In the genomic region with DNA sequence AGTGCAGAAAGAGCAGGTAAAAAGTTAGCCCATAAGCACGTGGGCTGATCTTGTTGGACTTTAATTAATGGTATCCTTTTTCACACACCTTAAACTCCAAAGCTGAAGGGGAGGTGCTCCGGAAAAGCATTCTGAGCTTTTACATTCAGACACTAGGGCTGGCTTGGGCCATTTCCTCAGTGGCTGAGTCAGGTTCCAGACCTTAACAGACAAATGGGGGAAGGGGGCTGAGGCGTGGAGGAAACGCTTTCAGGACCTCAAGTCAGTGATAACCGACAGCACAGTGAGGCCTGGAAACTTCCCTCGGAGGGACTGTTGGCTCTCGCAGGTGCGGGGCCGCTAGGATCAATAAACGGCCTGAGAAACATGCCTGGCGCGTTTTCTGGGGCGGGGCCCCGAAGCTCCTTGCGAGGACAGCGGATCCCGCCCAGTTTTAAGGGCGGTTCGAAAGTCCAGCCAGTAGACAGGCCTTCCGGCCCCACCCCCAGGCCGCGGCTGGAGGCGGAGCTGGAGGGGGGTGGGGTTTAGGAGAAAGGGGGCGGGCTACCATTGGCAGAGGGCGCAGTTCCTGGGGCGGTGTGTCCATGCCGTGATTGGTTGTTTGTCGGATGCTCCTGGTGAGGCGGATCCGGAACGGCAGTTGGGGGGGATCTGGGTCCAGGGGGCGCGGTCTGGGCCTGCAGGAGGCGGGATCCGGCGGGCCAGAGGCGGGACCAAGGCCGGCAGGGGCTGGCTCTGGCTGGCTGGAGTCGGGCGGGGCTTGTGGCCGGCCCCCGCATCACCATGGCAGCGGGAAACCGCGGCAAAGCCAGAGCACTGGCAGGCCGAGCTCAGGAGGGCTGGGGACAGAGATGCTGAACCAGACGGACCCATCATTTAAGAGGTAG, we compare ENCODE assay signal across 8 cellular contexts. TPM values are rescaled to one million over a fixed set of nuclear protein-coding genes. Genes with fewer than 3 reads are reported as not detected.
DNase-seq lines count a peak whose midpoint lies in the region; ATAC-seq and TF ChIP-seq lines count a peak whose summit lies in the region.

No MANE protein-coding gene starts in this region.

- peak; percentile 98 for DNase-seq in GM13977 (ENCODE audit: low spot score)
- DNase-seq in NCI-H146 (lab: John Stamatoyannopoulos, UW): peak; percentile 99
- peak; percentile 85 to 98 (median 92) for DNase-seq in T-cell
- peak; percentile 98 for DNase-seq in amniotic stem cell (lab: John Stamatoyannopoulos, UW)
- peak; percentile 97 for DNase-seq in left cardiac atrium
- peak; percentile 99 for DNase-seq in posterior vena cava (ENCODE audit: low spot score)
- DNase-seq in upper lobe of right lung: peak; percentile 98

- H3K27me3 ChIP-seq in upper lobe of right lung: no peaks in the 10 kb centered on the region

- CTCF ChIA-PET in T-cell (lab: Charles Lee): interaction anchor here (0.6 to 2.0 kb wide), 21 partner anchors 9 to 353 kb away, joined by 3 to 20 read pairs (median 4); partner anchors contain the start of genes ALG9 (in 1 of the 2), CFAP68 (in 1 of the 2), FDXACB1 (in 1 of the 2) and NKAPD1 (in 1 of the 2)

- H3K4me3 Mint-ChIP-seq in T-cell: peak overlapping the region; percentile 79 to 82 (median 80)

- no peak for TF ChIP-seq CTCF in GM13977 (IDR thresholded peaks at IDR 0.05; ENCODE audit: extremely low read depth, insufficient read depth, missing control alignments)
- TF ChIP-seq CTCF in upper lobe of right lung (IDR thresholded peaks at IDR 0.05): no peak

- no peaks in the 10 kb centered on the region for H3K36me3 ChIP-seq in upper lobe of right lung

- intact Hi-C loops in left cardiac atrium (cut with DNase I) (no loop called here), posterior vena cava (cut with DNase I) (no loop called here), upper lobe of right lung (cut with DNase I) (no loop called here)

- ATAC-seq in HG02870 (IDR thresholded peaks at IDR 0.05; ENCODE audit: unreplicated experiment): peak; percentile 90
- ATAC-seq in T-cell (replicated peaks in 1 of 4): peak; percentile 90 to 95 (median 91)
- peak; percentile 95 to 96 for ATAC-seq in left cardiac atrium
- peak; percentile 97 for ATAC-seq in upper lobe of right lung

- H3K27ac Mint-ChIP-seq in T-cell: peak overlapping the region; percentile 92 to 93

- POLR2A ChIA-PET in T-cell (lab: Charles Lee): interaction anchor here (0.5 to 1.2 kb wide), 16 partner anchors 9 to 330 kb away, joined by 3 to 13 read pairs (median 4); partner anchors contain the start of genes ALG9 (in 1 of the 2) and TIMM8B (in 1 of the 2)

- H3K27me3 Mint-ChIP-seq in T-cell: no peaks in the 10 kb centered on the region

- peaks cover 28% of the 10 kb centered on the region for H3K4me1 ChIP-seq in upper lobe of right lung

- no peaks in the 10 kb centered on the region for H3K9me3 Mint-ChIP-seq in T-cell

- peaks cover 11 to 15% (median 14%) of the 10 kb centered on the region in 3 donors for H3K4me1 Mint-ChIP-seq in T-cell

- peak overlapping the region; percentile 55 for H3K4me3 ChIP-seq in upper lobe of right lung

- in situ Hi-C loops in GM13977 (cut with MboI; ENCODE audit: low pct_unique_long_range_greater_than_20kb, low sequenced_read_pairs, unreplicated experiment): no loop called here

- no peaks in the 10 kb centered on the region for H3K36me3 Mint-ChIP-seq in T-cell

- no peaks in the 10 kb centered on the region for H3K9me3 ChIP-seq in upper lobe of right lung

- H3K27ac ChIP-seq in upper lobe of right lung: peak overlapping the region; percentile 87

RNA-seq across cellular contexts. Expression of gene C11orf52, which starts 8.0 kb away (rescaled TPM):
- total RNA-seq in T-cell (not detected), left cardiac atrium (1 to 10 TPM; 1.6 to 3.3 TPM), posterior vena cava (1 to 10 TPM; 1.6 to 1.7 TPM), upper lobe of right lung (9.8 TPM)

RNA-seq across cellular contexts. Expression of gene DIXDC1, which starts 10.4 kb away (rescaled TPM):
- total RNA-seq in T-cell: 1 to 10 TPM; 1.6 to 4.8 (median 3.4) TPM
- 10 to 100 TPM; 19.5 to 28.1 TPM for total RNA-seq in left cardiac atrium
- 10 to 100 TPM; 40.5 to 44.5 TPM for total RNA-seq in posterior vena cava
- total RNA-seq in upper lobe of right lung: 15.2 TPM

RNA-seq across cellular contexts. Expression of gene HSPB2, which starts 14.2 kb away (rescaled TPM):
- total RNA-seq in T-cell (not detected), left cardiac atrium (10 to 100 TPM; 37.3 to 49.6 TPM), posterior vena cava (10 to 100 TPM; 11.6 to 16.5 TPM), upper lobe of right lung (9.2 TPM)

RNA-seq across cellular contexts. Expression of gene CRYAB, which starts 15.2 kb away (rescaled TPM):
- total RNA-seq in T-cell (under 1 TPM in 2 of 5 donors, not detected in 3; 0.38 to 0.49 TPM), left cardiac atrium (1,000 to 10,000 TPM; 4,044 to 4,265 TPM), posterior vena cava (100 to 1,000 TPM; 527 to 713 TPM), upper lobe of right lung (113 TPM)

RNA-seq across cellular contexts. Expression of gene CFAP68, which starts 47.4 kb away (rescaled TPM):
- 10 to 100 TPM; 12.0 to 18.6 (median 16.7) TPM for total RNA-seq in T-cell
- 10 to 100 TPM; 17.1 to 22.2 TPM for total RNA-seq in left cardiac atrium
- 1 to 10 TPM; 9.0 to 9.2 TPM for total RNA-seq in posterior vena cava
- total RNA-seq in upper lobe of right lung: 20.0 TPM

Comparison
In these comparisons a context has a peak if more than half of its experiments do, and no peak if none do; other contexts are left out.
1. Peak in every context shown above with its lines: DNase-seq, ATAC-seq, H3K4me3 ChIP-seq and H3K27ac ChIP-seq.
2. RNA of gene HSPB2, which starts 14.2 kb away (total RNA-seq): 37.3 to 49.6 TPM in left cardiac atrium, 11.6 to 16.5 TPM in posterior vena cava and 9.2 TPM in upper lobe of right lung (single experiment); not detected in T-cell; every median in the first group is over 10 times any median in the second.